Comparison of ENCODE assay signal across 19 cellular contexts in the genomic region with DNA sequence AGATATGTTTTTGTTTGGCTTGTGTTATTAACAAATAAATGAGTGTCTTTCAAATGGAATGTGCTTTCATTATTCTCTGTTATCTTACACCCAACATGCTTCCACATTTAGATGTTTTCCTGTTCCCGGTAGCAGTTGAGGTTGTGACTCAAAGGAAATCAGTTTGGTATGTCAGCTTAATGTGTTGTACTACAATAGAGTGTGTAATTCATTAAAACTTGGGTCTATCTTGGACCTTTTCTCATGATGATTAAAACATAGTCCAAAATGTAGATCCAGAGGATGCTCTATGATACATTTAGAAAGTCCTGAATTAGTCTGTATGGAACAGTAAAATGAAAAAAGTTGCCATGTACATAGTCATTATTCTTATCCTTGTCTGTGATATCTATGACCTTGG. TPM values are rescaled to one million over a fixed set of nuclear protein-coding genes. Genes with fewer than 3 reads are reported as not detected.
DNase-seq lines count a peak whose midpoint lies in the region; ATAC-seq, FAIRE-seq and TF ChIP-seq lines count a peak whose summit lies in the region.
"Had no signal": no experiment of that assay in that cellular context is flagged by ENCODE, and none has a peak within 500 bp of the region (broad histone marks: within the 10 kb centered on the region; RNA-seq: fewer than 3 reads in every experiment).

No MANE protein-coding gene starts in this region.

- DNase-seq in CD4-positive, alpha-beta T cell = no peak
- DNase-seq in GDM1 (lab: John Stamatoyannopoulos, UW) (peak; percentile 45), K562 (ENCODE audit: extremely low read depth in 1 of 4, low spot score in 3 of 4) (no peak), lung microvascular endothelial cell (ENCODE audit: low read depth in 2 of 2) (peak; percentile 93 to 95), NCI-H774 (lab: John Stamatoyannopoulos, UW) (no peak), GM13976 (ENCODE audit: low spot score) (no peak), GM19239 (ENCODE audit: insufficient read length, low spot score) (no peak)
- DNase-seq: activated CD4-positive, alpha-beta T cell treated with anti-CD3 and anti-CD28 coated beads, Interleukin-2, amount 10 ng/mL, durations not matched to agents 24 days and 14 days; activated naive CD8-positive, alpha-beta T cell treated with anti-CD3 and anti-CD28 coated beads, Interleukin-2, amount 50 U/mL, for 24 hours; effector memory CD8-positive, alpha-beta T cell; left lung; NCI-H1048; NCI-H2107; NCI-H69; posterior cingulate gyrus; small intestine; T1000 had no signal

- in situ Hi-C loops in K562 (cut with MboI) (no loop called here), GM13976 (cut with MboI; ENCODE audit: low sequenced_read_pairs, unreplicated experiment) (no loop called here)

- H3K27ac ChIP-seq in CD4-positive, alpha-beta T cell (ENCODE audit: low read depth, low read length) = no peak overlapping the region
- no peak overlapping the region for H3K27ac ChIP-seq in K562 (ENCODE audit: extremely low read depth, low read depth, low read length)
- H3K27ac ChIP-seq: KMS-11 had no signal

- H3K9me3 Mint-ChIP-seq in CD4-positive, alpha-beta T cell = no peaks in the 10 kb centered on the region
- H3K9me3 Mint-ChIP-seq in stimulated activated memory B cell treated with anti-CD40 and anti-IgM and Interleukin-4, amounts not matched to agents 10 μg/mL and 1 μg/mL and 100 μg/mL, for 72 hours = no peaks in the 10 kb centered on the region
- H3K9me3 Mint-ChIP-seq: activated naive CD8-positive, alpha-beta T cell treated with anti-CD3 and anti-CD28 coated beads, Interleukin-2, amount 50 U/mL, for 24 hours; effector memory CD8-positive, alpha-beta T cell had no signal

- peak overlapping the region; percentile 18 for H3K27ac Mint-ChIP-seq in CD4-positive, alpha-beta T cell
- H3K27ac Mint-ChIP-seq in stimulated activated memory B cell treated with anti-CD40 and anti-IgM and Interleukin-4, amounts not matched to agents 10 μg/mL and 1 μg/mL and 100 μg/mL, for 72 hours = no peak overlapping the region
- H3K27ac Mint-ChIP-seq: activated CD4-positive, alpha-beta T cell treated with anti-CD3 and anti-CD28 coated beads, Interleukin-2, amount 10 ng/mL, durations not matched to agents 24 days and 14 days had no signal

- TF ChIP-seq CTCF in CD4-positive, alpha-beta T cell (IDR thresholded peaks at IDR 0.05) = no peak
- no peak for TF ChIP-seq CTCF in K562 (IDR thresholded peaks at IDR 0.05 in 2 of 3, conservative IDR thresholded peaks at IDR 0.05 in 1 of 3; ENCODE audit: insufficient read depth in 2 of 3, low read depth in 1 of 3, low read length in 3 of 3)
- no peak for TF ChIP-seq CTCF in GM13976 (IDR thresholded peaks at IDR 0.05; ENCODE audit: borderline replicate concordance, control extremely low read depth, extremely low read depth, insufficient read depth, missing control alignments)

- no peak overlapping the region for H3K9ac ChIP-seq in K562 (ENCODE audit: insufficient read depth in 1 of 2, low read depth in 2 of 2, low read length in 2 of 2)
- H3K9ac ChIP-seq: KMS-11 had no signal

- no peaks in the 10 kb centered on the region; a peak in 1 of 5 replicates for H3K4me1 ChIP-seq in K562 (replicated peaks in 1 of 2; ENCODE audit: control insufficient read depth in 2 of 2, insufficient read depth in 2 of 2, low read length in 2 of 2)
- H3K4me1 ChIP-seq: left lung had no signal

- no peak for TF ChIP-seq EP300 in K562 (IDR thresholded peaks at IDR 0.05; ENCODE audit: low read length)

- H3K36me3 Mint-ChIP-seq in CD4-positive, alpha-beta T cell (ENCODE audit: low read depth) = peaks cover 41% of the 10 kb centered on the region
- peaks cover 28% of the 10 kb centered on the region for H3K36me3 Mint-ChIP-seq in stimulated activated memory B cell treated with anti-CD40 and anti-IgM and Interleukin-4, amounts not matched to agents 10 μg/mL and 1 μg/mL and 100 μg/mL, for 72 hours

- CTCF ChIA-PET in CD4-positive, alpha-beta T cell (lab: Charles Lee) = no interaction called here
- CTCF ChIA-PET in K562 (lab: Yijun Ruan, JAX; ENCODE audit: low intra/inter-chr PET ratio) = no interaction called here

- H3K36me3 ChIP-seq in K562 (ENCODE audit: control insufficient read depth, insufficient read depth, low read length) = peaks cover 51% of the 10 kb centered on the region; the same call in 2 of the 3 replicates

- no peak for FAIRE-seq in K562 (lab: Jason Lieb, UNC)
- no peak for FAIRE-seq in GM19239 (lab: Jason Lieb, UNC)
- FAIRE-seq: small intestine had no signal

- H3K4me3 ChIP-seq in K562 = no peak overlapping the region
- H3K4me3 ChIP-seq: left lung had no signal

- BruUV-seq in K562 (replicated peaks; lab: Mats Ljungman, UMichigan) = no TSS peak

- no peak overlapping the region for H3K4me2 ChIP-seq in K562 (ENCODE audit: insufficient read depth, low read length)
- H3K4me2 ChIP-seq: KMS-11 had no signal

- H3K9me1 ChIP-seq in K562 (ENCODE audit: control insufficient read depth, insufficient read depth, low read length) = no peaks in the 10 kb centered on the region

- TF ChIP-seq POLR2A in K562 (conservative IDR thresholded peaks at IDR 0.05) = no peak

- WGBS in K562 (ENCODE audit: insufficient coverage, low coverage, missing lambda C conversion rate) = 6% methylated on average over 1 of the region's 1 CpG

- no peak overlapping the region for H2AFZ ChIP-seq in K562 (ENCODE audit: low read depth, low read length)

- no peaks in the 10 kb centered on the region for H3K9me3 ChIP-seq in CD4-positive, alpha-beta T cell (ENCODE audit: control insufficient read depth, low read length)
- no peaks in the 10 kb centered on the region for H3K9me3 ChIP-seq in K562 (replicated peaks; ENCODE audit: control insufficient read depth, insufficient read depth, low read depth, low read length)
- H3K9me3 ChIP-seq: left lung had no signal

- no peaks in the 10 kb centered on the region for H3K27me3 Mint-ChIP-seq in CD4-positive, alpha-beta T cell
- no peaks in the 10 kb centered on the region for H3K27me3 Mint-ChIP-seq in stimulated activated memory B cell treated with anti-CD40 and anti-IgM and Interleukin-4, amounts not matched to agents 10 μg/mL and 1 μg/mL and 100 μg/mL, for 72 hours
- H3K27me3 Mint-ChIP-seq: activated CD4-positive, alpha-beta T cell treated with anti-CD3 and anti-CD28 coated beads, Interleukin-2, amount 10 ng/mL, durations not matched to agents 24 days and 14 days; activated naive CD8-positive, alpha-beta T cell treated with anti-CD3 and anti-CD28 coated beads, Interleukin-2, amount 50 U/mL, for 24 hours; effector memory CD8-positive, alpha-beta T cell had no signal

- H3K4me1 Mint-ChIP-seq in CD4-positive, alpha-beta T cell (ENCODE audit: low read depth) = no peaks in the 10 kb centered on the region
- H3K4me1 Mint-ChIP-seq in stimulated activated memory B cell treated with anti-CD40 and anti-IgM and Interleukin-4, amounts not matched to agents 10 μg/mL and 1 μg/mL and 100 μg/mL, for 72 hours = no peaks in the 10 kb centered on the region
- H3K4me1 Mint-ChIP-seq: activated CD4-positive, alpha-beta T cell treated with anti-CD3 and anti-CD28 coated beads, Interleukin-2, amount 10 ng/mL, durations not matched to agents 24 days and 14 days had no signal

- POLR2A ChIA-PET in CD4-positive, alpha-beta T cell (lab: Charles Lee) = no interaction called here
- POLR2A ChIA-PET in K562 (lab: Yijun Ruan, JAX) = interaction anchor here (1.4 kb wide), 1 partner anchor 9 kb away, joined by 4 read pairs; no protein-coding TSS in a partner anchor

- no peak for ATAC-seq in CD4-positive, alpha-beta T cell (ENCODE audit: poor library complexity)
- ATAC-seq in K562 = no peak
- ATAC-seq in stimulated activated memory B cell treated with anti-CD40 and anti-IgM and Interleukin-4, amounts not matched to agents 10 μg/mL and 1 μg/mL and 100 μg/mL, for 72 hours = no peak
- ATAC-seq: activated naive CD8-positive, alpha-beta T cell treated with anti-CD3 and anti-CD28 coated beads, Interleukin-2, amount 50 U/mL, for 24 hours; effector memory CD8-positive, alpha-beta T cell; left lung had no signal

- H3K27me3 ChIP-seq in CD4-positive, alpha-beta T cell (ENCODE audit: control insufficient read depth, insufficient read depth, low read length) = no peaks in the 10 kb centered on the region
- no peaks in the 10 kb centered on the region for H3K27me3 ChIP-seq in K562 (ENCODE audit: control insufficient read depth in 2 of 2, insufficient read depth in 2 of 2, low read length in 2 of 2)
- H3K27me3 ChIP-seq: left lung had no signal

- no peaks in the 10 kb centered on the region for H3K79me2 ChIP-seq in K562 (ENCODE audit: control insufficient read depth, insufficient read depth, low read length)

- TF ChIP-seq RAD21 in K562 (CRISPR knock-in tag; conservative IDR thresholded peaks at IDR 0.05 in 1 of 2, IDR thresholded peaks at IDR 0.05 in 1 of 2) = no peak

- no peaks in the 10 kb centered on the region for H4K20me1 ChIP-seq in K562 (replicated peaks; ENCODE audit: control insufficient read depth, insufficient read depth, low read length)

- intact Hi-C loops in CD4-positive, alpha-beta T cell (cut with DNase I, micrococcal nuclease) = loop anchor here in 1 of 2 experiments (10.0 kb wide), 1 partner anchor 52 kb away; no protein-coding TSS in a partner anchor
- intact Hi-C loops in K562 (cut with micrococcal nuclease) = no loop called here

- no peak overlapping the region for H3K4me3 Mint-ChIP-seq in CD4-positive, alpha-beta T cell
- H3K4me3 Mint-ChIP-seq in stimulated activated memory B cell treated with anti-CD40 and anti-IgM and Interleukin-4, amounts not matched to agents 10 μg/mL and 1 μg/mL and 100 μg/mL, for 72 hours = no peak overlapping the region
- H3K4me3 Mint-ChIP-seq: activated CD4-positive, alpha-beta T cell treated with anti-CD3 and anti-CD28 coated beads, Interleukin-2, amount 10 ng/mL, durations not matched to agents 24 days and 14 days; activated naive CD8-positive, alpha-beta T cell treated with anti-CD3 and anti-CD28 coated beads, Interleukin-2, amount 50 U/mL, for 24 hours; effector memory CD8-positive, alpha-beta T cell had no signal

RNA-seq across cellular contexts. Expression of a gene that starts 26.7 kb away (rescaled TPM):
- total RNA-seq in CD4-positive, alpha-beta T cell = 10 to 100 TPM; 62.1 to 67.1 TPM
- total RNA-seq in K562 (2011; cell fraction: chromatin; rRNA removed; ENCODE audit: low replicate concordance) = 46.7 and 59.6 TPM in 2 replicates
- total RNA-seq in K562 (2011; cell fraction: nucleolus; rRNA removed) = 40.4 and 45.0 TPM in 2 replicates
- 42.6 and 56.6 TPM in 2 replicates for total RNA-seq in K562 (2011; cell fraction: nucleoplasm; rRNA removed)
- total RNA-seq in K562 (2014; rRNA removed) (45.8 and 47.8 TPM in 2 replicates), K562 (2014; rRNA removed; fragmentation: Illumina TruSeq; extraction: Trizol) (40.6 and 48.1 TPM in 2 replicates), K562 (2015; rRNA removed; fragmentation: Illumina TruSeq; extraction: Trizol) (38.5 and 43.3 TPM in 2 replicates), K562 (2021) (43.2 and 44.3 TPM in 2 replicates), lung microvascular endothelial cell (27.0 and 27.5 TPM in 2 replicates)
- polyA plus RNA-seq in K562 (2011; rRNA removed) (46.6 and 57.2 TPM in 2 replicates), K562 (2014; fragmentation: Illumina TruSeq; extraction: Trizol) (33.2 and 37.5 TPM in 2 replicates), K562 (2014; fragmentation: Nextera tagmentation; extraction: Ambion mirVana) (10 to 100 TPM; 11.6 to 13.1 TPM), K562 (2014; rRNA removed) (46.3 and 51.4 TPM in 2 replicates)
- 15.5 and 28.2 TPM in 2 replicates for polyA plus RNA-seq in K562 (2011; cell fraction: cytosol; rRNA removed)
- polyA plus RNA-seq in K562 (2011; cell fraction: nucleus; rRNA removed) = 27.5 and 31.1 TPM in 2 replicates
- polyA plus RNA-seq in K562 (2012) = 43.2 and 65.0 TPM in 2 replicates
- 46.3 and 59.5 TPM in 2 replicates for polyA minus RNA-seq in K562 (2011; rRNA and poly(A)+ RNA removed)
- 18.6 and 19.3 TPM in 2 replicates for polyA minus RNA-seq in K562 (2011; cell fraction: cytosol; rRNA and poly(A)+ RNA removed)
- polyA minus RNA-seq in K562 (2011; cell fraction: nucleus; rRNA and poly(A)+ RNA removed) = 37.7 and 58.6 TPM in 2 replicates

RNA-seq across cellular contexts. Expression of a gene that starts 43.1 kb away (rescaled TPM):
- total RNA-seq in CD4-positive, alpha-beta T cell = 1 to 10 TPM; 5.3 to 5.4 TPM
- total RNA-seq in K562 (2011; cell fraction: chromatin; rRNA removed; ENCODE audit: low replicate concordance) = 11.9 and 33.4 TPM in 2 replicates
- 5.0 and 6.2 TPM in 2 replicates for total RNA-seq in K562 (2011; cell fraction: nucleolus; rRNA removed)
- 10.9 and 12.6 TPM in 2 replicates for total RNA-seq in K562 (2011; cell fraction: nucleoplasm; rRNA removed)
- total RNA-seq in K562 (2014; rRNA removed) (3.1 and 3.6 TPM in 2 replicates), K562 (2014; rRNA removed; fragmentation: Illumina TruSeq; extraction: Trizol) (13.5 and 17.5 TPM in 2 replicates), K562 (2015; rRNA removed; fragmentation: Illumina TruSeq; extraction: Trizol) (7.0 and 7.3 TPM in 2 replicates), K562 (2021) (9.1 and 9.5 TPM in 2 replicates), lung microvascular endothelial cell (2.6 and 3.8 TPM in 2 replicates)
- polyA plus RNA-seq in K562 (2011; rRNA removed) (10.9 and 12.1 TPM in 2 replicates), K562 (2014; fragmentation: Illumina TruSeq; extraction: Trizol) (6.1 and 7.7 TPM in 2 replicates), K562 (2014; fragmentation: Nextera tagmentation; extraction: Ambion mirVana) (1 to 10 TPM; 2.7 to 3.3 TPM), K562 (2014; rRNA removed) (4.1 and 5.0 TPM in 2 replicates)
- polyA plus RNA-seq in K562 (2011; cell fraction: cytosol; rRNA removed) = 1.5 and 3.3 TPM in 2 replicates
- polyA plus RNA-seq in K562 (2011; cell fraction: nucleus; rRNA removed) = 4.2 and 5.2 TPM in 2 replicates
- polyA plus RNA-seq in K562 (2012) = 4.4 and 8.1 TPM in 2 replicates
- polyA minus RNA-seq in K562 (2011; rRNA and poly(A)+ RNA removed) = 21.3 and 21.7 TPM in 2 replicates
- polyA minus RNA-seq in K562 (2011; cell fraction: cytosol; rRNA and poly(A)+ RNA removed) = 2.6 and 4.8 TPM in 2 replicates
- polyA minus RNA-seq in K562 (2011; cell fraction: nucleus; rRNA and poly(A)+ RNA removed) = 7.1 and 16.7 TPM in 2 replicates

RNA-seq across cellular contexts. Expression of a gene that starts 59.6 kb away (rescaled TPM):
- 100 to 1,000 TPM; 174 to 182 TPM for total RNA-seq in CD4-positive, alpha-beta T cell
- 151 and 280 TPM in 2 replicates for total RNA-seq in K562 (2011; cell fraction: chromatin; rRNA removed; ENCODE audit: low replicate concordance)
- total RNA-seq in K562 (2011; cell fraction: nucleolus; rRNA removed) = 66.0 and 81.3 TPM in 2 replicates
- total RNA-seq in K562 (2011; cell fraction: nucleoplasm; rRNA removed) = 113 TPM in 2 replicates
- 20.7 and 23.6 TPM in 2 replicates for total RNA-seq in K562 (2014; rRNA removed)
- 50.9 and 56.3 TPM in 2 replicates for total RNA-seq in K562 (2014; rRNA removed; fragmentation: Illumina TruSeq; extraction: Trizol)
- total RNA-seq in K562 (2015; rRNA removed; fragmentation: Illumina TruSeq; extraction: Trizol) = 38.7 and 42.7 TPM in 2 replicates
- 28.4 and 30.9 TPM in 2 replicates for total RNA-seq in K562 (2021)
- polyA plus RNA-seq in K562 (2011; rRNA removed) = 32.6 and 45.2 TPM in 2 replicates
- polyA plus RNA-seq in K562 (2011; cell fraction: cytosol; rRNA removed) = 16.2 and 20.7 TPM in 2 replicates
- 39.5 and 41.7 TPM in 2 replicates for polyA plus RNA-seq in K562 (2011; cell fraction: nucleus; rRNA removed)
- polyA plus RNA-seq in K562 (2012) = 15.2 and 28.1 TPM in 2 replicates
- 58.3 and 74.3 TPM in 2 replicates for polyA plus RNA-seq in K562 (2014; fragmentation: Illumina TruSeq; extraction: Trizol)
- polyA plus RNA-seq in K562 (2014; fragmentation: Nextera tagmentation; extraction: Ambion mirVana) = 10 to 100 TPM; 17.0 to 33.4 TPM
- polyA plus RNA-seq in K562 (2014; rRNA removed) = 24.5 and 25.7 TPM in 2 replicates
- polyA minus RNA-seq in K562 (2011; rRNA and poly(A)+ RNA removed) = 87.6 and 93.7 TPM in 2 replicates
- polyA minus RNA-seq in K562 (2011; cell fraction: cytosol; rRNA and poly(A)+ RNA removed) = 21.4 and 28.6 TPM in 2 replicates
- polyA minus RNA-seq in K562 (2011; cell fraction: nucleus; rRNA and poly(A)+ RNA removed) = 96.7 and 136 TPM in 2 replicates
- 5.7 and 6.0 TPM in 2 replicates for total RNA-seq in lung microvascular endothelial cell

Comparison
In these comparisons a context has a peak if more than half of its experiments do, and no peak if none do; other contexts are left out.
1. DNase-seq: peak in GDM1 (single experiment) and lung microvascular endothelial cell (2 of 2); none in CD4-positive, alpha-beta T cell (0 of 10), K562 (0 of 4), NCI-H774 (single experiment), GM13976 (single experiment) and GM19239 (single experiment).